9 cellular contexts compared by ENCODE assay signal in genomic region chr11:61918251-61919112, GRCh38. TPM values are rescaled to one million over a fixed set of nuclear protein-coding genes. Genes with fewer than 3 reads are reported as not detected.
DNase-seq lines count a peak whose midpoint lies in the region; ATAC-seq and TF ChIP-seq lines count a peak whose summit lies in the region.
"Had no signal": no experiment of that assay in that cellular context is flagged by ENCODE, and none has a peak within 500 bp of the region (broad histone marks: within the 10 kb centered on the region; RNA-seq: fewer than 3 reads in every experiment).

No MANE protein-coding gene starts in this region.

- peak overlapping the region; percentile 71 for H3K27ac Mint-ChIP-seq in Caco-2 (ENCODE audit: unreplicated experiment)

- H2AFZ ChIP-seq in PC-3 (ENCODE audit: low read length), result no peak overlapping the region

- intact Hi-C loops in Caco-2 (cut with micrococcal nuclease; ENCODE audit: unreplicated experiment) (loop anchor here (10.0 kb wide), 1 partner anchor 884 kb away; no protein-coding TSS in a partner anchor), PC-3 (cut with micrococcal nuclease) (no loop called here), left ventricle myocardium superior (cut with micrococcal nuclease) (no loop called here), sciatic nerve (cut with DNase I) (no loop called here)

- no peak for TF ChIP-seq CTCF in Caco-2 (IDR thresholded peaks at IDR 0.05; ENCODE audit: insufficient read depth in 1 of 2, low read depth in 1 of 2, low read length in 1 of 2, severe bottlenecking in 1 of 2, unreplicated experiment in 1 of 2)
- TF ChIP-seq CTCF in PC-3 (conservative IDR thresholded peaks at IDR 0.05; ENCODE audit: low read depth, low read length), result no peak

- ATAC-seq in PC-3, result no peak
- peak; percentile 24 for ATAC-seq in left ventricle myocardium superior
- ATAC-seq in sciatic nerve, result peak; percentile 14
- ATAC-seq in GM18520 (IDR thresholded peaks at IDR 0.05; ENCODE audit: unreplicated experiment), result no peak
- ATAC-seq in HG03108 (IDR thresholded peaks at IDR 0.05; ENCODE audit: unreplicated experiment), result no peak

- peaks cover 34% of the 10 kb centered on the region for H3K4me1 ChIP-seq in Caco-2
- H3K4me1 ChIP-seq in PC-3 (ENCODE audit: insufficient read depth, low read length), result no peaks in the 10 kb centered on the region

- no peaks in the 10 kb centered on the region for H3K9me2 ChIP-seq in PC-3 (replicated peaks; ENCODE audit: low read length)

- POLR2A ChIA-PET in Caco-2 (lab: Charles Lee), result interaction anchor here (1.5 kb wide), 1 partner anchor 31 kb away, joined by 5 read pairs; no protein-coding TSS in a partner anchor
- POLR2A ChIA-PET in PC-3 (lab: Charles Lee; ENCODE audit: unreplicated experiment), result no interaction called here

- H3K79me2 ChIP-seq in PC-3 (ENCODE audit: low read length), result no peaks in the 10 kb centered on the region

- H3K27me3 ChIP-seq in Caco-2 (replicated peaks; ENCODE audit: control insufficient read depth, insufficient read depth, low read length) (no peaks in the 10 kb centered on the region), PC-3 (ENCODE audit: low read length) (peaks cover 9% of the 10 kb centered on the region; the same call in 1 of the 2 replicates)

- no peak overlapping the region for H3K27ac ChIP-seq in PC-3 (ENCODE audit: low read length)

- DNase-seq in Caco-2, result no peak
- no peak for DNase-seq in PC-3
- DNase-seq in left ventricle myocardium superior, result peak; percentile 70
- no peak for DNase-seq in sciatic nerve (ENCODE audit: low spot score)
- no peak for DNase-seq in NCI-H2171 treated with DMSO at 0.1 percent for 48 hours (lab: John Stamatoyannopoulos, UW)
- no peak for DNase-seq in activated CD4-positive, alpha-beta T cell treated with anti-CD3 and anti-CD28 coated beads, Interleukin-2, amount 50 U/mL, for 4 hours
- DNase-seq: NCI-H1105 had no signal

- peak overlapping the region; percentile 96; the same call in 1 of the 2 replicates for H3K4me2 ChIP-seq in PC-3 (ENCODE audit: low read length)

- CTCF ChIA-PET in Caco-2 (lab: Charles Lee), result interaction anchor here (0.9 kb wide), 1 partner anchor 29 kb away, joined by 4 read pairs; no protein-coding TSS in a partner anchor
- CTCF ChIA-PET in PC-3 (lab: Charles Lee), result no interaction called here

- BruUV-seq in Caco-2 (replicated peaks; lab: Mats Ljungman, UMichigan) (no TSS peak), PC-3 (replicated peaks; lab: Mats Ljungman, UMichigan) (no TSS peak)

- peak overlapping the region; percentile 98 for H3K4me3 Mint-ChIP-seq in Caco-2 (ENCODE audit: unreplicated experiment)

- H3K9ac ChIP-seq in PC-3 (ENCODE audit: low read length), result no peak overlapping the region

- no peaks in the 10 kb centered on the region for H4K20me1 ChIP-seq in PC-3 (ENCODE audit: low read length)

- H3K36me3 ChIP-seq in Caco-2 (ENCODE audit: control insufficient read depth, insufficient read depth, low read length) (no peaks in the 10 kb centered on the region), PC-3 (ENCODE audit: low read depth, low read length) (no peaks in the 10 kb centered on the region)

- H3K27me3 Mint-ChIP-seq in Caco-2 (ENCODE audit: insufficient read depth, unreplicated experiment), result no peaks in the 10 kb centered on the region

- H3K36me3 Mint-ChIP-seq in Caco-2 (ENCODE audit: insufficient read depth, unreplicated experiment), result peaks cover 8% of the 10 kb centered on the region

- H3K4me1 Mint-ChIP-seq in Caco-2 (ENCODE audit: low read depth, unreplicated experiment), result peaks cover 36% of the 10 kb centered on the region

- no peaks in the 10 kb centered on the region for H3F3A ChIP-seq in PC-3 (ENCODE audit: low read length, unreplicated experiment)

- no peaks in the 10 kb centered on the region for H3K9me3 Mint-ChIP-seq in Caco-2 (ENCODE audit: unreplicated experiment)

- H3K4me3 ChIP-seq in Caco-2 (ENCODE audit: low read depth, low read length), result no peak overlapping the region
- no peak overlapping the region for H3K4me3 ChIP-seq in PC-3 (ENCODE audit: low read length)

- no peaks in the 10 kb centered on the region for H3K9me3 ChIP-seq in Caco-2
- no peaks in the 10 kb centered on the region for H3K9me3 ChIP-seq in PC-3 (ENCODE audit: low read length)

RNA-seq across cellular contexts. Expression of gene RAB3IL1, which starts 1.1 kb away (rescaled TPM):
- 8.3 and 10.6 TPM in 2 replicates for total RNA-seq in Caco-2 (2022)
- 6.6 and 7.9 TPM in 2 replicates for total RNA-seq in PC-3 (2014; rRNA removed)
- 11.1 TPM for total RNA-seq in left ventricle myocardium superior
- total RNA-seq in sciatic nerve, result 70.5 TPM

RNA-seq across cellular contexts. Expression of gene FADS3, which starts 27.1 kb away (rescaled TPM):
- 26.1 and 32.7 TPM in 2 replicates for total RNA-seq in Caco-2 (2022)
- total RNA-seq in PC-3 (2014; rRNA removed), result 67.9 and 119 TPM in 2 replicates
- total RNA-seq in left ventricle myocardium superior, result 69.7 TPM
- total RNA-seq in sciatic nerve, result 127 TPM

RNA-seq across cellular contexts. Expression of gene BEST1, which starts 31.7 kb away (rescaled TPM):
- total RNA-seq in Caco-2 (2022) (4.7 and 6.7 TPM in 2 replicates), PC-3 (2014; rRNA removed) (0.22 TPM in 1 of 2 replicates, not detected in the other), left ventricle myocardium superior (1.1 TPM), sciatic nerve (31.3 TPM)

RNA-seq across cellular contexts. Expression of gene FTH1, which starts 49.0 kb away (rescaled TPM):
- total RNA-seq in Caco-2 (2022), result 1,282 and 1,565 TPM in 2 replicates
- 1,927 and 1,937 TPM in 2 replicates for total RNA-seq in PC-3 (2014; rRNA removed)
- 2,305 TPM for total RNA-seq in left ventricle myocardium superior
- 4,297 TPM for total RNA-seq in sciatic nerve

Comparison
In these comparisons a context has a peak if more than half of its experiments do, and no peak if none do; other contexts are left out.
1. ATAC-seq: peak in left ventricle myocardium superior (single experiment) and sciatic nerve (single experiment); none in PC-3 (single experiment), GM18520 (single experiment) and HG03108 (single experiment).